Comparison of ENCODE assay signal across 8 cellular contexts in the genomic region with DNA sequence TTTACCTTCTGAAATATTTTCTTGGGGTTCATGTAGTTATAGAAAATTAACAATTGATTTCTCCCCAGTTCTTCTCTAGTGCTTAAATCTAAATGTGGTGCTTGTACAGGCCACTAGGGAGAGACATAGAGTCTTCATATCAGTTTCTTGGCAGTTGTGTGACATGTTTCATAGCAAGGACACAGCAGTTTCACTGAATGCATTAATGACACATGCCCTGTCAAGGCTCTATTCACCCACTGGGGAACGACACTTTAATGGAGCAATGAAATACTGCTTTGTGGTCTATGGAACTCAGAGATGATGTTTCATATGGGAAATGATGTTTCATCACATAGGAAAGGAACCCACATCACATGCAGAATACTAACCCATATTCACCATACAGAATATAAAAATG. TPM values are rescaled to one million over a fixed set of nuclear protein-coding genes. Genes with fewer than 3 reads are reported as not detected.
A peak's percentile ranks its signal among the peaks of the same experiment; 100 is the strongest.
DNase-seq lines count a peak whose midpoint lies in the region; ATAC-seq and TF ChIP-seq lines count a peak whose summit lies in the region.
"Had no signal": no experiment of that assay in that cellular context is flagged by ENCODE, and none has a peak within 500 bp of the region (broad histone marks: within the 10 kb centered on the region; RNA-seq: fewer than 3 reads in every experiment).

No MANE protein-coding gene starts in this region.

- no peaks in the 10 kb centered on the region for H3K9me3 Mint-ChIP-seq in activated CD8-positive, alpha-beta T cell treated with anti-CD3 and anti-CD28 coated beads for 36 hours
- no peaks in the 10 kb centered on the region for H3K9me3 Mint-ChIP-seq in type B pancreatic cell
- H3K9me3 Mint-ChIP-seq in T-helper 2 cell treated with Interferon-gamma antibody and Interleukin-4, amounts not matched to agents 5 μg/mL and 100 μg/mL, for 36 hours, result no peaks in the 10 kb centered on the region
- H3K9me3 Mint-ChIP-seq: activated naive CD4-positive, alpha-beta T cell treated with anti-CD3 and anti-CD28 coated beads, Interleukin-2, amount 50 U/mL, for 72 hours had no signal

- no peak overlapping the region for H3K27ac Mint-ChIP-seq in activated CD8-positive, alpha-beta T cell treated with anti-CD3 and anti-CD28 coated beads for 36 hours
- H3K27ac Mint-ChIP-seq in type B pancreatic cell, result no peak overlapping the region
- no peak overlapping the region for H3K27ac Mint-ChIP-seq in T-helper 2 cell treated with Interferon-gamma antibody and Interleukin-4, amounts not matched to agents 5 μg/mL and 100 μg/mL, for 36 hours
- H3K27ac Mint-ChIP-seq: activated naive CD4-positive, alpha-beta T cell treated with anti-CD3 and anti-CD28 coated beads, Interleukin-2, amount 50 U/mL, for 72 hours had no signal

- peak; percentile 74 for DNase-seq in GM10266 (ENCODE audit: extremely low spot score)
- DNase-seq in KBM-7, result peak; percentile 49
- DNase-seq in activated CD8-positive, alpha-beta T cell treated with anti-CD3 and anti-CD28 coated beads for 36 hours, result no peak
- DNase-seq in iPS-NIHi11 (ENCODE audit: low spot score), result peak; percentile 46
- no peak for DNase-seq in type B pancreatic cell (ENCODE audit: extremely low spot score, unreplicated experiment)
- no peak for DNase-seq in T-helper 2 cell treated with Interferon-gamma antibody and Interleukin-4, amounts not matched to agents 5 μg/mL and 100 μg/mL, for 36 hours (ENCODE audit: low spot score)

- no peaks in the 10 kb centered on the region for H3K36me3 Mint-ChIP-seq in activated CD8-positive, alpha-beta T cell treated with anti-CD3 and anti-CD28 coated beads for 36 hours (ENCODE audit: low read depth)
- H3K36me3 Mint-ChIP-seq in type B pancreatic cell, result no peaks in the 10 kb centered on the region
- no peaks in the 10 kb centered on the region for H3K36me3 Mint-ChIP-seq in T-helper 2 cell treated with Interferon-gamma antibody and Interleukin-4, amounts not matched to agents 5 μg/mL and 100 μg/mL, for 36 hours (ENCODE audit: low read depth)

- no peak overlapping the region for H3K4me3 Mint-ChIP-seq in activated CD8-positive, alpha-beta T cell treated with anti-CD3 and anti-CD28 coated beads for 36 hours
- peak overlapping the region; percentile 77 for H3K4me3 Mint-ChIP-seq in type B pancreatic cell
- no peak overlapping the region for H3K4me3 Mint-ChIP-seq in T-helper 2 cell treated with Interferon-gamma antibody and Interleukin-4, amounts not matched to agents 5 μg/mL and 100 μg/mL, for 36 hours

- CTCF ChIA-PET in activated CD8-positive, alpha-beta T cell treated with anti-CD3 and anti-CD28 coated beads for 36 hours (lab: Charles Lee), result no interaction called here

- ATAC-seq in GM21619 (IDR thresholded peaks at IDR 0.05; ENCODE audit: unreplicated experiment), result peak; percentile 51
- ATAC-seq in activated CD8-positive, alpha-beta T cell treated with anti-CD3 and anti-CD28 coated beads for 36 hours, result peak; percentile 65

- peaks cover 6% of the 10 kb centered on the region for H3K4me1 Mint-ChIP-seq in activated CD8-positive, alpha-beta T cell treated with anti-CD3 and anti-CD28 coated beads for 36 hours (ENCODE audit: low read depth)
- peaks cover 17% of the 10 kb centered on the region for H3K4me1 Mint-ChIP-seq in type B pancreatic cell (ENCODE audit: unreplicated experiment)
- peaks cover 6% of the 10 kb centered on the region for H3K4me1 Mint-ChIP-seq in T-helper 2 cell treated with Interferon-gamma antibody and Interleukin-4, amounts not matched to agents 5 μg/mL and 100 μg/mL, for 36 hours (ENCODE audit: low read depth)

- intact Hi-C loops in activated CD8-positive, alpha-beta T cell treated with anti-CD3 and anti-CD28 coated beads for 36 hours (cut with micrococcal nuclease), result loop anchor here (5.0 kb wide), 1 partner anchor 257 kb away; no protein-coding TSS in a partner anchor

- in situ Hi-C loops in KBM-7 (cut with MboI; ENCODE audit: low pct_unique_long_range_greater_than_20kb, low sequenced_read_pairs), result no loop called here

- H3K27me3 Mint-ChIP-seq in activated CD8-positive, alpha-beta T cell treated with anti-CD3 and anti-CD28 coated beads for 36 hours, result peaks cover 41% of the 10 kb centered on the region
- peaks cover 48% of the 10 kb centered on the region for H3K27me3 Mint-ChIP-seq in type B pancreatic cell
- peaks cover 43% of the 10 kb centered on the region for H3K27me3 Mint-ChIP-seq in T-helper 2 cell treated with Interferon-gamma antibody and Interleukin-4, amounts not matched to agents 5 μg/mL and 100 μg/mL, for 36 hours (ENCODE audit: low read depth)

- TF ChIP-seq CTCF in GM10266 (IDR thresholded peaks at IDR 0.05; ENCODE audit: control insufficient read depth, insufficient read depth, low read depth, missing control alignments) (peak; percentile 47), type B pancreatic cell (conservative IDR thresholded peaks at IDR 0.05) (peak; percentile 79)
- peak; percentile 52 for TF ChIP-seq CTCF in activated CD8-positive, alpha-beta T cell treated with anti-CD3 and anti-CD28 coated beads for 36 hours (IDR thresholded peaks at IDR 0.05)

- POLR2A ChIA-PET in activated CD8-positive, alpha-beta T cell treated with anti-CD3 and anti-CD28 coated beads for 36 hours (lab: Charles Lee), result no interaction called here

RNA-seq across cellular contexts. Expression of a gene that starts 2.8 kb away (rescaled TPM):
- total RNA-seq in activated CD8-positive, alpha-beta T cell treated with anti-CD3 and anti-CD28 coated beads for 36 hours, result not detected
- 2.2 and 3.2 TPM in 2 replicates for total RNA-seq in type B pancreatic cell (ENCODE audit: low replicate concordance)
- total RNA-seq: activated naive CD4-positive, alpha-beta T cell treated with anti-CD3 and anti-CD28 coated beads, Interleukin-2, amount 50 U/mL, for 72 hours had no signal

Comparison
In these comparisons a context has a peak if more than half of its experiments do, and no peak if none do; other contexts are left out.
1. DNase-seq: peak in GM10266 (single experiment), KBM-7 (single experiment) and iPS-NIHi11 (single experiment); none in activated CD8-positive, alpha-beta T cell treated with anti-CD3 and anti-CD28 coated beads for 36 hours (single experiment), type B pancreatic cell (single experiment) and T-helper 2 cell treated with Interferon-gamma antibody and Interleukin-4, amounts not matched to agents 5 μg/mL and 100 μg/mL, for 36 hours (single experiment).
2. Peak in every context shown above with its lines, with median percentiles within 50 percentile points of each other: CTCF ChIP-seq.